ENCODE assay signal across 19 cellular contexts in the genomic region with DNA sequence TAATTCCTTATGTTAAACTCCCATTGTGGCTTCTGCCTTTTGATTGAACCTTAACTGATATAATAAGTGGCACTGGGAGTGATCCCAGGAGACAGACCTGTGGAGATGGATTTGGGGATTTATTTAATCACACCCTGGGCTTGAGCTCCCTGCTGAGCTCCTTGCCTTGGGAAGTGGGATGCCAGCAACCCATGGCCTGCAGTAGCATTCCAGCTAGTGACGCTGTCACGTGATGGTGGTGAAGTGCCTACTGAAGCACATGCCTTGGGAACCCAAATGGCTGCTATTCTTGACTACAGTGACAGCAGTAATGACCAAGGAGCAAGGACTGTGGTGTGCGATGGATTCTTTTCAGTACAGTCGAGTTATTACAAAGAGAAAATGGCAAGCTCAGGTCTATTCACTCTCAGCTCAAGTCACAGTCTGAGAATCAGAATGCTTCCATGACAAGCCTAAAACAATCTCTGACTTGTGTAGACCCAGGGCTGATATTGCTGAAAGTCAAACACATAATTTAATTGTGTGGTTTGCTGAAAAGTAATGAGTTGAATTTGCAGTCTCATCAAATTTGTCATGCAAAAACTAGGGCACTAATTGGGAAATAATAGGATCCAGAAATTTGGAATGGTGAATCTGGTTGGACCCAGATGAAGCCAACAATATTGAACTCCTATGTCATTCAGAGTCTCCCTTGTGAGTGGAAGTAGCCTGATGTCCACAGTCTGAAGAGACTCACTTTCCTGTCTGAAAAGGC. TPM values are rescaled to one million over a fixed set of nuclear protein-coding genes. Genes with fewer than 3 reads are reported as not detected.
"Had no signal": no experiment of that assay in that cellular context is flagged by ENCODE, and none has a peak within 500 bp of the region (broad histone marks: within the 10 kb centered on the region; RNA-seq: fewer than 3 reads in every experiment).

No MANE protein-coding gene starts in this region.

- ATAC-seq: effector memory CD8-positive, alpha-beta T cell; foreskin keratinocyte; naive thymus-derived CD8-positive, alpha-beta T cell; stimulated activated memory B cell treated with anti-CD40 and anti-IgM and Interleukin-4, amounts not matched to agents 10 μg/mL and 1 μg/mL and 100 μg/mL, for 72 hours had no signal

- H3K36me3 ChIP-seq: ovary, sigmoid colon had no signal

- DNase-seq: activated B cell treated with CpG ODN at 0.5 μM for 24 hours; activated CD4-positive, alpha-beta memory T cell treated with anti-CD3 and anti-CD28 coated beads for 36 hours; activated CD4-positive, alpha-beta T cell treated with anti-CD3 and anti-CD28 coated beads for 4 hours; activated T-cell treated with anti-CD3 and anti-CD28 coated beads for 4 hours; effector memory CD8-positive, alpha-beta T cell; foreskin keratinocyte; immature natural killer cell; kidney glomerular epithelial cell; mesenchymal stem cell; naive thymus-derived CD8-positive, alpha-beta T cell; ovary; sigmoid colon; spleen; stimulated activated CD4-positive, alpha-beta T cell treated with anti-CD3 and anti-CD28 coated beads, Interleukin-4, amount 100 ng/mL, for 4 hours; testis; upper lobe of left lung had no signal

- FAIRE-seq: bronchial epithelial cell, TTC549 had no signal

- H3K27ac ChIP-seq: foreskin keratinocyte, ovary, sigmoid colon, spleen, testis, upper lobe of left lung had no signal

- H3K4me1 ChIP-seq: foreskin keratinocyte had no signal

- H3K27me3 ChIP-seq: foreskin keratinocyte, ovary, sigmoid colon, spleen, testis, upper lobe of left lung had no signal

- H3K4me3 ChIP-seq: ovary, sigmoid colon, spleen, testis, upper lobe of left lung had no signal

- H3K9me3 ChIP-seq: ovary, sigmoid colon, spleen, testis, upper lobe of left lung had no signal

RNA-seq across cellular contexts. Expression of gene CTF1, which starts 49.6 kb away (rescaled TPM):
- polyA plus RNA-seq: immature natural killer cell had no signal
